Comparison of ENCODE assay signal across 1 cellular context in the genomic region with DNA sequence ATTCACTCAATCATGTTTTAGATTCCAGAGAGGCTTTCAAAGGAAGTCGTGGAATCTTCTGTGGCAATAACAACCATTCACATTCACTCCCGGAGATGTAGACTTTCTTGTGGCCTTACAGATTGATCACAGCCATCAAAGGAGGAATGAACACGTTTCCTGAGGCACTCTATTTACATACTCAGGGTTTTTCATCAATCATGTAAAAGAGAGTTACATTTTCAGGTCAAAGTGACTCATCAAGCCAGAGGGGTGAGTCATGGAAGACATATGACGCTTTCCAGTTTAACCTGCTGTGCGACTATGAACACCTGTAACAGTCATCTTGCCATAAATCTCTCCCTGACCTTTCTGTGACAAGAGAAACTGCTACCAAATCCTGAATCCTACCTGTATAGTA.
A peak's percentile ranks its signal among the peaks of the same experiment; 100 is the strongest.
TF ChIP-seq lines count a peak whose summit lies in the region.

No MANE protein-coding gene starts in this region.

TF ChIP-seq in HepG2, 621 proteins besides CTCF, POLR2A, EP300 and RAD21 (continued from another document and continues in another):
- TF ChIP-seq HINFP (CRISPR knock-in tag; IDR thresholded peaks at IDR 0.05; ENCODE audit: low read depth) (no peak), SALL1 (CRISPR knock-in tag; IDR thresholded peaks at IDR 0.05) (no peak), BATF2 (CRISPR knock-in tag; IDR thresholded peaks at IDR 0.05) (no peak), ESRRA (CRISPR knock-in tag; IDR thresholded peaks at IDR 0.05; ENCODE audit: low read depth) (no peak), TARDBP (CRISPR knock-in tag; IDR thresholded peaks at IDR 0.05) (no peak), ZNF703 (CRISPR knock-in tag; IDR thresholded peaks at IDR 0.05; ENCODE audit: borderline replicate concordance) (no peak), ZSCAN25 (CRISPR knock-in tag; IDR thresholded peaks at IDR 0.05) (no peak), ZMYM2 (CRISPR knock-in tag; IDR thresholded peaks at IDR 0.05) (no peak), ATF7 (IDR thresholded peaks at IDR 0.05) (peak; percentile 22; the same call in 1 of the 2 replicates), ATF7 (CRISPR knock-in tag; IDR thresholded peaks at IDR 0.05) (no peak), ATF1 (CRISPR knock-in tag; IDR thresholded peaks at IDR 0.05) (0 out of 2 replicates have a peak, but pooled peaks have one; percentile 36), ZNF350 (CRISPR knock-in tag; IDR thresholded peaks at IDR 0.05; ENCODE audit: borderline replicate concordance, low read depth) (no peak), ZNF274 (CRISPR knock-in tag; IDR thresholded peaks at IDR 0.05) (no peak), KDM4B (CRISPR knock-in tag; IDR thresholded peaks at IDR 0.05) (no peak), DNMT3B (CRISPR knock-in tag; conservative IDR thresholded peaks at IDR 0.05) (no peak), ZMAT3 (CRISPR knock-in tag; conservative IDR thresholded peaks at IDR 0.05) (no peak), NCOA2 (CRISPR knock-in tag; IDR thresholded peaks at IDR 0.05) (peak; percentile 67; the same call in 1 of the 2 replicates), TBX3 (IDR thresholded peaks at IDR 0.05; ENCODE audit: borderline replicate concordance) (peak; percentile 72; the same call in 1 of the 2 replicates), PREB (CRISPR knock-in tag; IDR thresholded peaks at IDR 0.05) (no peak), ELF3 (CRISPR knock-in tag; IDR thresholded peaks at IDR 0.05) (peak; percentile 62), CENPX (CRISPR knock-in tag; IDR thresholded peaks at IDR 0.05) (no peak), FOSL2 (CRISPR knock-in tag; IDR thresholded peaks at IDR 0.05) (peak; percentile 99), SAFB2 (CRISPR knock-in tag; IDR thresholded peaks at IDR 0.05; ENCODE audit: borderline replicate concordance, low read depth) (no peak), THAP9 (CRISPR knock-in tag; IDR thresholded peaks at IDR 0.05; ENCODE audit: borderline replicate concordance) (no peak), GZF1 (CRISPR knock-in tag; IDR thresholded peaks at IDR 0.05) (no peak), FOXM1 (CRISPR knock-in tag; IDR thresholded peaks at IDR 0.05) (no peak), ZNF644 (CRISPR knock-in tag; IDR thresholded peaks at IDR 0.05; ENCODE audit: low read depth) (no peak)
- TF ChIP-seq, protein P1, sequence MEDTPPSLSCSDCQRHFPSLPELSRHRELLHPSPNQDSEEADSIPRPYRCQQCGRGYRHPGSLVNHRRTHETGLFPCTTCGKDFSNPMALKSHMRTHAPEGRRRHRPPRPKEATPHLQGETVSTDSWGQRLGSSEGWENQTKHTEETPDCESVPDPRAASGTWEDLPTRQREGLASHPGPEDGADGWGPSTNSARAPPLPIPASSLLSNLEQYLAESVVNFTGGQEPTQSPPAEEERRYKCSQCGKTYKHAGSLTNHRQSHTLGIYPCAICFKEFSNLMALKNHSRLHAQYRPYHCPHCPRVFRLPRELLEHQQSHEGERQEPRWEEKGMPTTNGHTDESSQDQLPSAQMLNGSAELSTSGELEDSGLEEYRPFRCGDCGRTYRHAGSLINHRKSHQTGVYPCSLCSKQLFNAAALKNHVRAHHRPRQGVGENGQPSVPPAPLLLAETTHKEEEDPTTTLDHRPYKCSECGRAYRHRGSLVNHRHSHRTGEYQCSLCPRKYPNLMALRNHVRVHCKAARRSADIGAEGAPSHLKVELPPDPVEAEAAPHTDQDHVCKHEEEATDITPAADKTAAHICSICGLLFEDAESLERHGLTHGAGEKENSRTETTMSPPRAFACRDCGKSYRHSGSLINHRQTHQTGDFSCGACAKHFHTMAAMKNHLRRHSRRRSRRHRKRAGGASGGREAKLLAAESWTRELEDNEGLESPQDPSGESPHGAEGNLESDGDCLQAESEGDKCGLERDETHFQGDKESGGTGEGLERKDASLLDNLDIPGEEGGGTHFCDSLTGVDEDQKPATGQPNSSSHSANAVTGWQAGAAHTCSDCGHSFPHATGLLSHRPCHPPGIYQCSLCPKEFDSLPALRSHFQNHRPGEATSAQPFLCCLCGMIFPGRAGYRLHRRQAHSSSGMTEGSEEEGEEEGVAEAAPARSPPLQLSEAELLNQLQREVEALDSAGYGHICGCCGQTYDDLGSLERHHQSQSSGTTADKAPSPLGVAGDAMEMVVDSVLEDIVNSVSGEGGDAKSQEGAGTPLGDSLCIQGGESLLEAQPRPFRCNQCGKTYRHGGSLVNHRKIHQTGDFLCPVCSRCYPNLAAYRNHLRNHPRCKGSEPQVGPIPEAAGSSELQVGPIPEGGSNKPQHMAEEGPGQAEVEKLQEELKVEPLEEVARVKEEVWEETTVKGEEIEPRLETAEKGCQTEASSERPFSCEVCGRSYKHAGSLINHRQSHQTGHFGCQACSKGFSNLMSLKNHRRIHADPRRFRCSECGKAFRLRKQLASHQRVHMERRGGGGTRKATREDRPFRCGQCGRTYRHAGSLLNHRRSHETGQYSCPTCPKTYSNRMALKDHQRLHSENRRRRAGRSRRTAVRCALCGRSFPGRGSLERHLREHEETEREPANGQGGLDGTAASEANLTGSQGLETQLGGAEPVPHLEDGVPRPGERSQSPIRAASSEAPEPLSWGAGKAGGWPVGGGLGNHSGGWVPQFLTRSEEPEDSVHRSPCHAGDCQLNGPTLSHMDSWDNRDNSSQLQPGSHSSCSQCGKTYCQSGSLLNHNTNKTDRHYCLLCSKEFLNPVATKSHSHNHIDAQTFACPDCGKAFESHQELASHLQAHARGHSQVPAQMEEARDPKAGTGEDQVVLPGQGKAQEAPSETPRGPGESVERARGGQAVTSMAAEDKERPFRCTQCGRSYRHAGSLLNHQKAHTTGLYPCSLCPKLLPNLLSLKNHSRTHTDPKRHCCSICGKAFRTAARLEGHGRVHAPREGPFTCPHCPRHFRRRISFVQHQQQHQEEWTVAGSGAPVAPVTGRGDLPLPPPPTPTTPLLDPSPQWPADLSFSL (CRISPR knock-in tag; IDR thresholded peaks at IDR 0.05), result no peak
- TF ChIP-seq, protein P2, sequence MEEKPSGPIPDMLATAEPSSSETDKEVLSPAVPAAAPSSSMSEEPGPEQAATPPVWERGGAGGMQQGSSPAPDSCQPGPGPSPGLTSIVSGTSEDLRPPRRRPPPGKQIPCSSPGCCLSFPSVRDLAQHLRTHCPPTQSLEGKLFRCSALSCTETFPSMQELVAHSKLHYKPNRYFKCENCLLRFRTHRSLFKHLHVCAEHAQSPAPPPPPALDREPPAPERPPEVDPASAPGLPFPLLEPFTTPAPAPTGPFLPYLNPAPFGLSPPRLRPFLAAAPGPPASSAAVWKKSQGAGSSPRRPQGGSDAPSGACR (CRISPR knock-in tag; IDR thresholded peaks at IDR 0.05), result no peak
- TF ChIP-seq, protein P3, sequence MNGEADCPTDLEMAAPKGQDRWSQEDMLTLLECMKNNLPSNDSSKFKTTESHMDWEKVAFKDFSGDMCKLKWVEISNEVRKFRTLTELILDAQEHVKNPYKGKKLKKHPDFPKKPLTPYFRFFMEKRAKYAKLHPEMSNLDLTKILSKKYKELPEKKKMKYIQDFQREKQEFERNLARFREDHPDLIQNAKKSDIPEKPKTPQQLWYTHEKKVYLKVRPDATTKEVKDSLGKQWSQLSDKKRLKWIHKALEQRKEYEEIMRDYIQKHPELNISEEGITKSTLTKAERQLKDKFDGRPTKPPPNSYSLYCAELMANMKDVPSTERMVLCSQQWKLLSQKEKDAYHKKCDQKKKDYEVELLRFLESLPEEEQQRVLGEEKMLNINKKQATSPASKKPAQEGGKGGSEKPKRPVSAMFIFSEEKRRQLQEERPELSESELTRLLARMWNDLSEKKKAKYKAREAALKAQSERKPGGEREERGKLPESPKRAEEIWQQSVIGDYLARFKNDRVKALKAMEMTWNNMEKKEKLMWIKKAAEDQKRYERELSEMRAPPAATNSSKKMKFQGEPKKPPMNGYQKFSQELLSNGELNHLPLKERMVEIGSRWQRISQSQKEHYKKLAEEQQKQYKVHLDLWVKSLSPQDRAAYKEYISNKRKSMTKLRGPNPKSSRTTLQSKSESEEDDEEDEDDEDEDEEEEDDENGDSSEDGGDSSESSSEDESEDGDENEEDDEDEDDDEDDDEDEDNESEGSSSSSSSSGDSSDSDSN (CRISPR knock-in tag; IDR thresholded peaks at IDR 0.05), result no peak
- TF ChIP-seq, protein P4, sequence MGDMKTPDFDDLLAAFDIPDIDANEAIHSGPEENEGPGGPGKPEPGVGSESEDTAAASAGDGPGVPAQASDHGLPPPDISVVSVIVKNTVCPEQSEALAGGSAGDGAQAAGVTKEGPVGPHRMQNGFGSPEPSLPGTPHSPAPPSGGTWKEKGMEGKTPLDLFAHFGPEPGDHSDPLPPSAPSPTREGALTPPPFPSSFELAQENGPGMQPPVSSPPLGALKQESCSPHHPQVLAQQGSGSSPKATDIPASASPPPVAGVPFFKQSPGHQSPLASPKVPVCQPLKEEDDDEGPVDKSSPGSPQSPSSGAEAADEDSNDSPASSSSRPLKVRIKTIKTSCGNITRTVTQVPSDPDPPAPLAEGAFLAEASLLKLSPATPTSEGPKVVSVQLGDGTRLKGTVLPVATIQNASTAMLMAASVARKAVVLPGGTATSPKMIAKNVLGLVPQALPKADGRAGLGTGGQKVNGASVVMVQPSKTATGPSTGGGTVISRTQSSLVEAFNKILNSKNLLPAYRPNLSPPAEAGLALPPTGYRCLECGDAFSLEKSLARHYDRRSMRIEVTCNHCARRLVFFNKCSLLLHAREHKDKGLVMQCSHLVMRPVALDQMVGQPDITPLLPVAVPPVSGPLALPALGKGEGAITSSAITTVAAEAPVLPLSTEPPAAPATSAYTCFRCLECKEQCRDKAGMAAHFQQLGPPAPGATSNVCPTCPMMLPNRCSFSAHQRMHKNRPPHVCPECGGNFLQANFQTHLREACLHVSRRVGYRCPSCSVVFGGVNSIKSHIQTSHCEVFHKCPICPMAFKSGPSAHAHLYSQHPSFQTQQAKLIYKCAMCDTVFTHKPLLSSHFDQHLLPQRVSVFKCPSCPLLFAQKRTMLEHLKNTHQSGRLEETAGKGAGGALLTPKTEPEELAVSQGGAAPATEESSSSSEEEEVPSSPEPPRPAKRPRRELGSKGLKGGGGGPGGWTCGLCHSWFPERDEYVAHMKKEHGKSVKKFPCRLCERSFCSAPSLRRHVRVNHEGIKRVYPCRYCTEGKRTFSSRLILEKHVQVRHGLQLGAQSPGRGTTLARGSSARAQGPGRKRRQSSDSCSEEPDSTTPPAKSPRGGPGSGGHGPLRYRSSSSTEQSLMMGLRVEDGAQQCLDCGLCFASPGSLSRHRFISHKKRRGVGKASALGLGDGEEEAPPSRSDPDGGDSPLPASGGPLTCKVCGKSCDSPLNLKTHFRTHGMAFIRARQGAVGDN (CRISPR knock-in tag; IDR thresholded peaks at IDR 0.05), result no peak
- TF ChIP-seq, protein P5, sequence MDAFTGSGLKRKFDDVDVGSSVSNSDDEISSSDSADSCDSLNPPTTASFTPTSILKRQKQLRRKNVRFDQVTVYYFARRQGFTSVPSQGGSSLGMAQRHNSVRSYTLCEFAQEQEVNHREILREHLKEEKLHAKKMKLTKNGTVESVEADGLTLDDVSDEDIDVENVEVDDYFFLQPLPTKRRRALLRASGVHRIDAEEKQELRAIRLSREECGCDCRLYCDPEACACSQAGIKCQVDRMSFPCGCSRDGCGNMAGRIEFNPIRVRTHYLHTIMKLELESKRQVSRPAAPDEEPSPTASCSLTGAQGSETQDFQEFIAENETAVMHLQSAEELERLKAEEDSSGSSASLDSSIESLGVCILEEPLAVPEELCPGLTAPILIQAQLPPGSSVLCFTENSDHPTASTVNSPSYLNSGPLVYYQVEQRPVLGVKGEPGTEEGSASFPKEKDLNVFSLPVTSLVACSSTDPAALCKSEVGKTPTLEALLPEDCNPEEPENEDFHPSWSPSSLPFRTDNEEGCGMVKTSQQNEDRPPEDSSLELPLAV (CRISPR knock-in tag; conservative IDR thresholded peaks at IDR 0.05; ENCODE audit: low read depth), result no peak
- TF ChIP-seq, protein P6, sequence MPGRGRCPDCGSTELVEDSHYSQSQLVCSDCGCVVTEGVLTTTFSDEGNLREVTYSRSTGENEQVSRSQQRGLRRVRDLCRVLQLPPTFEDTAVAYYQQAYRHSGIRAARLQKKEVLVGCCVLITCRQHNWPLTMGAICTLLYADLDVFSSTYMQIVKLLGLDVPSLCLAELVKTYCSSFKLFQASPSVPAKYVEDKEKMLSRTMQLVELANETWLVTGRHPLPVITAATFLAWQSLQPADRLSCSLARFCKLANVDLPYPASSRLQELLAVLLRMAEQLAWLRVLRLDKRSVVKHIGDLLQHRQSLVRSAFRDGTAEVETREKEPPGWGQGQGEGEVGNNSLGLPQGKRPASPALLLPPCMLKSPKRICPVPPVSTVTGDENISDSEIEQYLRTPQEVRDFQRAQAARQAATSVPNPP (CRISPR knock-in tag; IDR thresholded peaks at IDR 0.05), result no peak
